Comparison of ENCODE assay signal across 11 cellular contexts in genomic region chr21:45329261-45330074, GRCh38. TPM values are rescaled to one million over a fixed set of nuclear protein-coding genes. Genes with fewer than 3 reads are reported as not detected.
DNase-seq lines count a peak whose midpoint lies in the region; TF ChIP-seq lines count a peak whose summit lies in the region.
"Had no signal": no experiment of that assay in that cellular context is flagged by ENCODE, and none has a peak within 500 bp of the region (broad histone marks: within the 10 kb centered on the region; RNA-seq: fewer than 3 reads in every experiment).

No MANE protein-coding gene starts in this region.

- H3K9me3 Mint-ChIP-seq in activated naive CD4-positive, alpha-beta T cell treated with anti-CD3 and anti-CD28 coated beads, Interleukin-2, amount 10 ng/mL, durations not matched to agents 7 days and 5 days, result no peaks in the 10 kb centered on the region
- H3K9me3 Mint-ChIP-seq in CD4-positive, alpha-beta memory T cell, result no peaks in the 10 kb centered on the region
- H3K9me3 Mint-ChIP-seq: central memory CD8-positive, alpha-beta T cell had no signal

- peaks cover 7% of the 10 kb centered on the region for H3K27me3 Mint-ChIP-seq in activated naive CD4-positive, alpha-beta T cell treated with anti-CD3 and anti-CD28 coated beads, Interleukin-2, amount 10 ng/mL, durations not matched to agents 7 days and 5 days
- peaks cover 4% of the 10 kb centered on the region in 2 donors for H3K27me3 Mint-ChIP-seq in CD4-positive, alpha-beta memory T cell

- no peaks in the 10 kb centered on the region for H3K36me3 ChIP-seq in sigmoid colon
- H3K36me3 ChIP-seq in CD4-positive, alpha-beta memory T cell (ENCODE audit: insufficient read depth, low read length), result no peaks in the 10 kb centered on the region
- H3K36me3 ChIP-seq: neutrophil had no signal

- no peak for TF ChIP-seq EP300 in sigmoid colon (IDR thresholded peaks at IDR 0.05)

- no peaks in the 10 kb centered on the region for H3K4me1 Mint-ChIP-seq in activated naive CD4-positive, alpha-beta T cell treated with anti-CD3 and anti-CD28 coated beads, Interleukin-2, amount 10 ng/mL, durations not matched to agents 7 days and 5 days
- H3K4me1 Mint-ChIP-seq in CD4-positive, alpha-beta memory T cell, result peaks cover 0 to 2% (median under 1%) of the 10 kb centered on the region in 4 donors
- H3K4me1 Mint-ChIP-seq: central memory CD8-positive, alpha-beta T cell had no signal

- CTCF ChIA-PET in activated naive CD4-positive, alpha-beta T cell treated with anti-CD3 and anti-CD28 coated beads, Interleukin-2, amount 10 ng/mL, durations not matched to agents 7 days and 5 days (lab: Charles Lee), result interaction anchor here (0.6 kb wide), 1 partner anchor 192 kb away, joined by 3 read pairs; no protein-coding TSS in a partner anchor
- CTCF ChIA-PET in CD4-positive, alpha-beta memory T cell (lab: Charles Lee; ENCODE audit: partially characterized antibody), result no interaction called here

- no peak overlapping the region for H3K4me3 Mint-ChIP-seq in activated naive CD4-positive, alpha-beta T cell treated with anti-CD3 and anti-CD28 coated beads, Interleukin-2, amount 10 ng/mL, durations not matched to agents 7 days and 5 days
- H3K4me3 Mint-ChIP-seq in CD4-positive, alpha-beta memory T cell, result no peak overlapping the region
- H3K4me3 Mint-ChIP-seq: central memory CD8-positive, alpha-beta T cell had no signal

- intact Hi-C loops in sigmoid colon (cut with DNase I), result no loop called here
- intact Hi-C loops in CD4-positive, alpha-beta memory T cell (cut with micrococcal nuclease), result no loop called here

- peak overlapping the region in 3 of 4 donors; percentile 69 to 80 (median 75) for H3K27ac ChIP-seq in sigmoid colon
- no peak overlapping the region for H3K27ac ChIP-seq in CD4-positive, alpha-beta memory T cell (ENCODE audit: low read depth, low read length)
- H3K27ac ChIP-seq: neutrophil had no signal

- TF ChIP-seq POLR2A in sigmoid colon (IDR thresholded peaks at IDR 0.05), result no peak

- 25 to 63% methylated on average over 30 of the region's 30 CpGs for WGBS in sigmoid colon, 2 donors

- no peaks in the 10 kb centered on the region for H3K36me3 Mint-ChIP-seq in activated naive CD4-positive, alpha-beta T cell treated with anti-CD3 and anti-CD28 coated beads, Interleukin-2, amount 10 ng/mL, durations not matched to agents 7 days and 5 days
- H3K36me3 Mint-ChIP-seq in CD4-positive, alpha-beta memory T cell, result no peaks in the 10 kb centered on the region

- peaks cover 0 to 24% (median 18%) of the 10 kb centered on the region in 4 donors for H3K4me1 ChIP-seq in sigmoid colon
- no peaks in the 10 kb centered on the region for H3K4me1 ChIP-seq in CD4-positive, alpha-beta memory T cell (ENCODE audit: insufficient read depth, low read length)

- H3K27ac Mint-ChIP-seq in activated naive CD4-positive, alpha-beta T cell treated with anti-CD3 and anti-CD28 coated beads, Interleukin-2, amount 10 ng/mL, durations not matched to agents 7 days and 5 days, result no peak overlapping the region
- no peak overlapping the region for H3K27ac Mint-ChIP-seq in CD4-positive, alpha-beta memory T cell

- POLR2A ChIA-PET in CD4-positive, alpha-beta memory T cell (lab: Charles Lee; ENCODE audit: partially characterized antibody), result no interaction called here

- H3K4me3 ChIP-seq in sigmoid colon, result no peak overlapping the region
- no peak overlapping the region for H3K4me3 ChIP-seq in CD4-positive, alpha-beta memory T cell (ENCODE audit: low read length in 2 of 2)

- peak; percentile 87 for DNase-seq in HT-29 (ENCODE audit: low spot score)
- peak; percentile 94 for DNase-seq in SW480 (ENCODE audit: low spot score)
- peak; percentile 96 for DNase-seq in kidney tubule cell (ENCODE audit: low spot score)
- DNase-seq in sigmoid colon, result peak; percentile 70
- DNase-seq in activated naive CD4-positive, alpha-beta T cell treated with anti-CD3 and anti-CD28 coated beads, Interleukin-2, amount 10 ng/mL, durations not matched to agents 7 days and 5 days, result no peak
- no peak for DNase-seq in GF-D8 (lab: John Stamatoyannopoulos, UW)
- DNase-seq in CD4-positive, alpha-beta memory T cell, result no peak
- DNase-seq: activated T-cell treated with anti-CD3 and anti-CD28 coated beads, Interleukin-2, amount 50 U/mL, for 1 hour; NCI-H446 had no signal

- no peaks in the 10 kb centered on the region for H3K27me3 ChIP-seq in sigmoid colon
- H3K27me3 ChIP-seq in CD4-positive, alpha-beta memory T cell (ENCODE audit: insufficient read depth, low read length), result no peaks in the 10 kb centered on the region
- H3K27me3 ChIP-seq: neutrophil had no signal

- no peaks in the 10 kb centered on the region for H3K9me3 ChIP-seq in sigmoid colon
- no peaks in the 10 kb centered on the region for H3K9me3 ChIP-seq in CD4-positive, alpha-beta memory T cell (ENCODE audit: control insufficient read depth in 1 of 2, low read length in 2 of 2)
- H3K9me3 ChIP-seq: neutrophil had no signal

- no peak for TF ChIP-seq CTCF in sigmoid colon (IDR thresholded peaks at IDR 0.05)

RNA-seq across cellular contexts. Expression of gene POFUT2, which starts 41.8 kb away (rescaled TPM):
- total RNA-seq in HT-29 (2014; rRNA removed; shearing (Covaris generic)), result 19.3 and 21.7 TPM in 2 replicates
- 10 to 100 TPM; 13.0 to 31.3 (median 20.9) TPM for total RNA-seq in sigmoid colon
- polyA plus RNA-seq in sigmoid colon, result 10 to 100 TPM in 1 of 3 donors, 1 to 10 TPM in 2; 2.5 to 21.6 (median 3.0) TPM
- total RNA-seq in CD4-positive, alpha-beta memory T cell, result 10 to 100 TPM; 40.1 to 40.8 TPM
- 1 to 10 TPM; 2.8 to 5.7 TPM for polyA plus RNA-seq in CD4-positive, alpha-beta memory T cell

Comparison
In these comparisons a context has a peak if more than half of its experiments do, and no peak if none do; other contexts are left out.
1. DNase-seq: peak in HT-29 (single experiment), SW480 (single experiment), kidney tubule cell (single experiment) and sigmoid colon (single experiment); none in activated naive CD4-positive, alpha-beta T cell treated with anti-CD3 and anti-CD28 coated beads, Interleukin-2, amount 10 ng/mL, durations not matched to agents 7 days and 5 days (single experiment), GF-D8 (single experiment) and CD4-positive, alpha-beta memory T cell (0 of 5).